In the genomic region with DNA sequence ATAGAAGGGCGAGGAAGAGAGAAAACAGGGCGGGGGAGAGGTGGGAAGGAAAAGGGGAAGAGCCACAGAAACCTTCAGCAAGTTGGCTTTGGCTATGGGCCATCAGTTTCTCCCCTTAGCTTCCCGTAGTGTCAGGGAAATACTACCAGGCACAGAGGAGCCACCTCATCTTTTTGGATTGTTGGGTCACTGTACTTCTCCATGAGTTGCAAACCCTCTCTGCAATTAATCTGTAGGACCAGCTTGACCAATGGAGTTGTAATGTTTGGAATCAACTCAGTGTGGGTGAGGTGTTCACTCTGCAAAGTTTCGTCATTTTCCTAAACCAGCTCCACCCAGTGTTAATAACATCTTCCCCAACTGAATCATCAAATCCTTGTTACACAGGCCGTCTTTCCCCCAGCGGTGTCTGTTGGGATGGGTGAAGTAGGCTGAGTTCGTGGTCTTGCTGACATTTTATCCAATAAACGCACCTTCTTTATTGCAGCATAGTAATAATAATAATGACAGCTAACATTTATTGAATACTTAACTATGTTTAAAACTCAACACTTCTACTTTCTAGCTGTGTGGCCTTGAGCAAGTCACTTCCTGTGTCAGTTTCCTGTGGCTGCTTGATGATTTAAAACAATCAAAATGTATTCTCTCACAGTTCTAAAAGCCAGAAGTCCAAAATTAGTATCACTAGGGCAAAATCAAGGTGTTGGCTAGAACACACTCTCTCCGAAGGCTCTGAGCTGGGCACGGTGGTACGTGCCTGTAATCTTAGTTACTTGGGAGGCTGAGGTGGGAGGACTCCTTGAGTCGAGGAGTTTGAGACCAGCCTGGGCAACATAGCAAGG, we compare ENCODE assay signal across 9 cellular contexts. TPM values are rescaled to one million over a fixed set of nuclear protein-coding genes. Genes with fewer than 3 reads are reported as not detected.
DNase-seq lines count a peak whose midpoint lies in the region; ATAC-seq, FAIRE-seq and TF ChIP-seq lines count a peak whose summit lies in the region.
"Had no signal": no experiment of that assay in that cellular context is flagged by ENCODE, and none has a peak within 500 bp of the region (broad histone marks: within the 10 kb centered on the region; RNA-seq: fewer than 3 reads in every experiment).

No MANE protein-coding gene starts in this region.

- H3K79me2 ChIP-seq in OCI-LY3 (ENCODE audit: low read length), result no peaks in the 10 kb centered on the region
- H3K79me2 ChIP-seq: parathyroid adenoma had no signal

- no peak for TF ChIP-seq POLR2A in GM12892 (IDR thresholded peaks at IDR 0.05; ENCODE audit: low read depth, low read length)

- H3K4me1 ChIP-seq in OCI-LY3 (ENCODE audit: low read length), result peaks cover 40% of the 10 kb centered on the region
- H3K4me1 ChIP-seq in neutrophil (ENCODE audit: control insufficient read depth in 1 of 2, insufficient read depth in 1 of 2, low read depth in 1 of 2, low read length in 1 of 2), result peaks cover 39 to 53% of the 10 kb centered on the region in 2 experiments

- H3K36me3 ChIP-seq in OCI-LY3 (replicated peaks; ENCODE audit: low read depth, low read length), result no peaks in the 10 kb centered on the region
- no peaks in the 10 kb centered on the region for H3K36me3 ChIP-seq in neutrophil

- no peak for DNase-seq in GM12892 (ENCODE audit: insufficient read length)
- DNase-seq in chondrocyte (ENCODE audit: low spot score), result no peak
- no peak for DNase-seq in GM10248 (ENCODE audit: extremely low spot score)
- no peak for DNase-seq in SW480 (ENCODE audit: low spot score)

- no peaks in the 10 kb centered on the region for H3K27me3 Mint-ChIP-seq in chondrocyte (ENCODE audit: low read depth)

- H3K4me1 Mint-ChIP-seq in chondrocyte (ENCODE audit: low read depth), result peaks cover 23% of the 10 kb centered on the region

- H4K20me1 ChIP-seq in OCI-LY3 (ENCODE audit: insufficient read depth, low read length), result no peaks in the 10 kb centered on the region

- no peaks in the 10 kb centered on the region for H3K36me3 Mint-ChIP-seq in chondrocyte (ENCODE audit: low read depth)

- peak overlapping the region; percentile 45; the same call in 1 of the 2 replicates for H3K4me2 ChIP-seq in OCI-LY3 (ENCODE audit: low read length)

- H3K4me3 ChIP-seq in OCI-LY3 (ENCODE audit: low read length), result no peak overlapping the region
- peak overlapping the region; percentile 33 to 47 for H3K4me3 ChIP-seq in neutrophil (ENCODE audit: low read depth in 1 of 2, low read length in 1 of 2)

- peak; percentile 46 for FAIRE-seq in GM12892 (lab: Jason Lieb, UNC)

- H2AFZ ChIP-seq in OCI-LY3 (ENCODE audit: low read depth, low read length), result peak overlapping the region; percentile 84
- H2AFZ ChIP-seq: parathyroid adenoma had no signal

- H3K27me3 ChIP-seq in OCI-LY3 (ENCODE audit: low read depth, low read length) (peaks cover 6% of the 10 kb centered on the region; the same call in 1 of the 2 replicates), neutrophil (no peaks in the 10 kb centered on the region)

- POLR2A ChIA-PET in GM10248 (lab: Yijun Ruan, JAX), result no interaction called here

- TF ChIP-seq CTCF in OCI-LY3 (IDR thresholded peaks at IDR 0.05; ENCODE audit: low read depth, low read length), result no peak
- no peak for TF ChIP-seq CTCF in chondrocyte (IDR thresholded peaks at IDR 0.05)
- TF ChIP-seq CTCF in neutrophil (IDR thresholded peaks at IDR 0.05), result no peak
- TF ChIP-seq CTCF in GM10248 (IDR thresholded peaks at IDR 0.05; ENCODE audit: control extremely low read depth, extremely low read depth, low read depth, missing control alignments), result no peak

- peak overlapping the region; percentile 55 for H3K27ac Mint-ChIP-seq in chondrocyte (ENCODE audit: unreplicated experiment)

- CTCF ChIA-PET in GM10248 (lab: Yijun Ruan, JAX), result interaction anchor here (0.9 to 1.9 kb wide), 3 partner anchors 10 to 43 kb away, joined by 3 to 9 read pairs (median 4); no protein-coding TSS in a partner anchor

- H3K9me3 ChIP-seq in OCI-LY3 (ENCODE audit: insufficient read depth, low read length) (no peaks in the 10 kb centered on the region), neutrophil (no peaks in the 10 kb centered on the region)

- H3K9me3 Mint-ChIP-seq in chondrocyte (ENCODE audit: low read depth), result no peaks in the 10 kb centered on the region

- H3K27ac ChIP-seq in OCI-LY3 (ENCODE audit: low read length) (no peak overlapping the region), neutrophil (peak overlapping the region; percentile 84)
- H3K27ac ChIP-seq: parathyroid adenoma had no signal

- H3K4me3 Mint-ChIP-seq in chondrocyte (ENCODE audit: unreplicated experiment), result no peak overlapping the region

- H3K9ac ChIP-seq in OCI-LY3 (ENCODE audit: low read length), result no peak overlapping the region
- H3K9ac ChIP-seq: parathyroid adenoma had no signal

- ATAC-seq in HG03025 (IDR thresholded peaks at IDR 0.05; ENCODE audit: low FRiP score, unreplicated experiment) (no peak), GM18511 (IDR thresholded peaks at IDR 0.05; ENCODE audit: unreplicated experiment) (no peak)

RNA-seq across cellular contexts. Expression of a gene that starts 8.1 kb away (rescaled TPM):
- 21.2 TPM for polyA plus RNA-seq in GM12892 (2012; ENCODE audit: missing spikeins)
- total RNA-seq in chondrocyte, result 38.7 to 40.7 TPM (median 40.5 TPM) in 3 replicates

RNA-seq across cellular contexts. Expression of a gene that starts 11.7 kb away (rescaled TPM):
- 8.5 TPM for polyA plus RNA-seq in GM12892 (2012; ENCODE audit: missing spikeins)
- 9.8 to 12.6 TPM (median 11.7 TPM) in 3 replicates for total RNA-seq in chondrocyte

RNA-seq across cellular contexts. Expression of a gene that starts 55.2 kb away (rescaled TPM):
- polyA plus RNA-seq in GM12892 (2012; ENCODE audit: missing spikeins), result not detected
- total RNA-seq in chondrocyte, result 1.2 to 2.2 TPM (median 1.8 TPM) in 3 replicates
